26 cellular contexts compared by ENCODE assay signal in genomic region chr4:105192910-105193309, GRCh38. TPM values are rescaled to one million over a fixed set of nuclear protein-coding genes. Genes with fewer than 3 reads are reported as not detected.
A peak's percentile ranks its signal among the peaks of the same experiment; 100 is the strongest.
DNase-seq lines count a peak whose midpoint lies in the region; ATAC-seq, FAIRE-seq and TF ChIP-seq lines count a peak whose summit lies in the region.
"Had no signal": no experiment of that assay in that cellular context is flagged by ENCODE, and none has a peak within 500 bp of the region (broad histone marks: within the 10 kb centered on the region; RNA-seq: fewer than 3 reads in every experiment).

No MANE protein-coding gene starts in this region.

- H3K36me3 ChIP-seq in keratinocyte (ENCODE audit: control insufficient read depth in 2 of 2, extremely low read depth in 1 of 2, insufficient read depth in 2 of 2, low read length in 2 of 2): peaks cover 3 to 6% of the 10 kb centered on the region in 2 experiments
- H3K36me3 ChIP-seq: breast epithelium, right lobe of liver had no signal

- H3K9ac ChIP-seq in keratinocyte (ENCODE audit: control insufficient read depth, extremely low read depth, insufficient read depth, low read length): no peak overlapping the region
- H3K9ac ChIP-seq: BLaER1 had no signal

- FAIRE-seq in keratinocyte (lab: Jason Lieb, UNC): peak; percentile 62

- no peak overlapping the region for H3K27ac ChIP-seq in keratinocyte (ENCODE audit: control insufficient read depth, insufficient read depth, low read length)
- H3K27ac ChIP-seq: BLaER1, breast epithelium, right lobe of liver, SJSA1 had no signal

- CTCF ChIA-PET in activated naive CD4-positive, alpha-beta T cell treated with anti-CD3 and anti-CD28 coated beads, Interleukin-2, amount 10 ng/mL, durations not matched to agents 7 days and 5 days (lab: Charles Lee): no interaction called here
- CTCF ChIA-PET in activated CD4-positive, alpha-beta memory T cell treated with anti-CD3 and anti-CD28 coated beads for 36 hours (lab: Charles Lee): interaction anchor here (3.2 kb wide), 1 partner anchor 281 kb away, joined by 9 read pairs; the partner anchor contains the start of gene PPA2

- no peaks in the 10 kb centered on the region for H3K9me1 ChIP-seq in keratinocyte (ENCODE audit: control insufficient read depth, extremely low read depth, insufficient read depth, low read length)

- ATAC-seq in HG03571 (IDR thresholded peaks at IDR 0.05; ENCODE audit: unreplicated experiment): no peak
- ATAC-seq: stimulated activated effector memory CD8-positive, alpha-beta T cell treated with anti-CD3 and anti-CD28 coated beads, Interleukin-12 subunit alpha, Interleukin-12 subunit beta, amount 100 ng/mL, for 72 hours had no signal

- peaks cover 93% of the 10 kb centered on the region for H3K4me1 Mint-ChIP-seq in activated naive CD4-positive, alpha-beta T cell treated with anti-CD3 and anti-CD28 coated beads, Interleukin-2, amount 50 U/mL, for 24 hours
- H3K4me1 Mint-ChIP-seq in activated naive CD4-positive, alpha-beta T cell treated with anti-CD3 and anti-CD28 coated beads, Interleukin-2, amount 10 ng/mL, durations not matched to agents 7 days and 5 days: peaks cover 7% of the 10 kb centered on the region
- peaks cover 25% of the 10 kb centered on the region for H3K4me1 Mint-ChIP-seq in type B pancreatic cell (ENCODE audit: unreplicated experiment)
- H3K4me1 Mint-ChIP-seq in activated CD4-positive, alpha-beta memory T cell treated with anti-CD3 and anti-CD28 coated beads for 36 hours (ENCODE audit: low read depth): peaks cover 83% of the 10 kb centered on the region

- H3K9me3 ChIP-seq in keratinocyte (ENCODE audit: control insufficient read depth, low read depth, low read length): no peaks in the 10 kb centered on the region
- H3K9me3 ChIP-seq: BLaER1, breast epithelium, right lobe of liver, SJSA1 had no signal

- dilution Hi-C loops in keratinocyte (cut with MboI; ENCODE audit: extremely low pct_ligation_motif_present, low sequenced_read_pairs): no loop called here

- H3K9me3 Mint-ChIP-seq in activated naive CD4-positive, alpha-beta T cell treated with anti-CD3 and anti-CD28 coated beads, Interleukin-2, amount 50 U/mL, for 24 hours: peaks cover 7% of the 10 kb centered on the region
- no peaks in the 10 kb centered on the region for H3K9me3 Mint-ChIP-seq in activated naive CD4-positive, alpha-beta T cell treated with anti-CD3 and anti-CD28 coated beads, Interleukin-2, amount 10 ng/mL, durations not matched to agents 7 days and 5 days
- no peaks in the 10 kb centered on the region for H3K9me3 Mint-ChIP-seq in type B pancreatic cell
- no peaks in the 10 kb centered on the region for H3K9me3 Mint-ChIP-seq in activated CD4-positive, alpha-beta memory T cell treated with anti-CD3 and anti-CD28 coated beads for 36 hours
- H3K9me3 Mint-ChIP-seq: activated CD4-positive, alpha-beta memory T cell treated with anti-CD3 and anti-CD28 coated beads, Interleukin-2, amount 10 ng/mL, durations not matched to agents 7 days and 5 days; H9; neural crest cell; stimulated activated effector memory CD8-positive, alpha-beta T cell treated with anti-CD3 and anti-CD28 coated beads, Interleukin-12 subunit alpha, Interleukin-12 subunit beta, amount 100 ng/mL, for 72 hours had no signal

- no peak overlapping the region for H3K4me2 ChIP-seq in keratinocyte (ENCODE audit: control insufficient read depth, extremely low read depth, insufficient read depth, low read depth, low read length)
- H3K4me2 ChIP-seq: BLaER1 had no signal

- intact Hi-C loops in activated CD4-positive, alpha-beta memory T cell treated with anti-CD3 and anti-CD28 coated beads for 36 hours (cut with micrococcal nuclease): loop anchor here (1.0 to 5.0 kb wide), 3 partner anchors 14 to 259 kb away; no protein-coding TSS in a partner anchor

- TF ChIP-seq CTCF in LNCaP clone FGC (IDR thresholded peaks at IDR 0.05; ENCODE audit: control insufficient read depth, extremely low read depth, insufficient read depth) (no peak), keratinocyte (optimal IDR thresholded peaks at IDR 0.05 in 1 of 3, IDR thresholded peaks at IDR 0.05 in 1 of 3, conservative IDR thresholded peaks at IDR 0.05 in 1 of 3; ENCODE audit: extremely low read depth in 1 of 3, insufficient read depth in 2 of 3, low read length in 3 of 3) (no peak), type B pancreatic cell (conservative IDR thresholded peaks at IDR 0.05) (no peak)

- peaks cover 25% of the 10 kb centered on the region for H3K4me1 ChIP-seq in keratinocyte (ENCODE audit: control insufficient read depth, extremely low read depth, insufficient read depth, low read length)
- H3K4me1 ChIP-seq: breast epithelium had no signal

- no peak for DNase-seq in activated naive CD4-positive, alpha-beta T cell treated with anti-CD3 and anti-CD28 coated beads, Interleukin-2, amount 10 ng/mL, durations not matched to agents 7 days and 5 days
- DNase-seq in LNCaP clone FGC (ENCODE audit: low read depth) (peak; percentile 86), keratinocyte (ENCODE audit: low read depth, low spot score) (no peak), type B pancreatic cell (ENCODE audit: extremely low spot score, unreplicated experiment) (no peak)
- DNase-seq in activated CD4-positive, alpha-beta memory T cell treated with anti-CD3 and anti-CD28 coated beads for 36 hours: no peak
- DNase-seq: activated CD4-positive, alpha-beta memory T cell treated with anti-CD3 and anti-CD28 coated beads, Interleukin-2, amount 10 ng/mL, durations not matched to agents 7 days and 5 days; activated T-cell treated with anti-CD3 and anti-CD28 coated beads for 4 hours; COR-L47; effector CD8-positive, alpha-beta T cell; H9; islet precursor cell; NCI-H1105 treated with DMSO at 0.1 percent for 48 hours; NCI-H2029; posterior cingulate gyrus; right lobe of liver; stimulated activated CD4-positive, alpha-beta T cell treated with anti-CD3 and anti-CD28 coated beads, Interleukin-12 subunit alpha, Interleukin-12 subunit beta, amount 100 ng/mL, for 4 hours; stimulated activated CD4-positive, alpha-beta T cell treated with anti-CD3 and anti-CD28 coated beads, Interleukin-4, amount 100 ng/mL, for 24 hours; T-helper 1 cell had no signal

- peak overlapping the region; percentile 85 for H3K27ac Mint-ChIP-seq in activated naive CD4-positive, alpha-beta T cell treated with anti-CD3 and anti-CD28 coated beads, Interleukin-2, amount 50 U/mL, for 24 hours
- no peak overlapping the region for H3K27ac Mint-ChIP-seq in activated naive CD4-positive, alpha-beta T cell treated with anti-CD3 and anti-CD28 coated beads, Interleukin-2, amount 10 ng/mL, durations not matched to agents 7 days and 5 days
- H3K27ac Mint-ChIP-seq in type B pancreatic cell: peak overlapping the region; percentile 65
- no peak overlapping the region for H3K27ac Mint-ChIP-seq in activated CD4-positive, alpha-beta memory T cell treated with anti-CD3 and anti-CD28 coated beads for 36 hours
- H3K27ac Mint-ChIP-seq: activated CD4-positive, alpha-beta memory T cell treated with anti-CD3 and anti-CD28 coated beads, Interleukin-2, amount 10 ng/mL, durations not matched to agents 7 days and 5 days; H9; stimulated activated effector memory CD8-positive, alpha-beta T cell treated with anti-CD3 and anti-CD28 coated beads, Interleukin-12 subunit alpha, Interleukin-12 subunit beta, amount 100 ng/mL, for 72 hours had no signal

- H3K36me3 Mint-ChIP-seq in activated naive CD4-positive, alpha-beta T cell treated with anti-CD3 and anti-CD28 coated beads, Interleukin-2, amount 50 U/mL, for 24 hours: peaks cover 53% of the 10 kb centered on the region
- peaks cover 55% of the 10 kb centered on the region for H3K36me3 Mint-ChIP-seq in activated naive CD4-positive, alpha-beta T cell treated with anti-CD3 and anti-CD28 coated beads, Interleukin-2, amount 10 ng/mL, durations not matched to agents 7 days and 5 days
- peaks cover 36% of the 10 kb centered on the region for H3K36me3 Mint-ChIP-seq in type B pancreatic cell
- peaks cover 33% of the 10 kb centered on the region for H3K36me3 Mint-ChIP-seq in activated CD4-positive, alpha-beta memory T cell treated with anti-CD3 and anti-CD28 coated beads for 36 hours

- H3K4me3 Mint-ChIP-seq in activated naive CD4-positive, alpha-beta T cell treated with anti-CD3 and anti-CD28 coated beads, Interleukin-2, amount 50 U/mL, for 24 hours: peak overlapping the region; percentile 11
- H3K4me3 Mint-ChIP-seq in activated naive CD4-positive, alpha-beta T cell treated with anti-CD3 and anti-CD28 coated beads, Interleukin-2, amount 10 ng/mL, durations not matched to agents 7 days and 5 days: no peak overlapping the region
- no peak overlapping the region for H3K4me3 Mint-ChIP-seq in type B pancreatic cell
- H3K4me3 Mint-ChIP-seq in activated CD4-positive, alpha-beta memory T cell treated with anti-CD3 and anti-CD28 coated beads for 36 hours: no peak overlapping the region
- H3K4me3 Mint-ChIP-seq: activated CD4-positive, alpha-beta memory T cell treated with anti-CD3 and anti-CD28 coated beads, Interleukin-2, amount 10 ng/mL, durations not matched to agents 7 days and 5 days; H9; neural crest cell had no signal

- peaks cover 5% of the 10 kb centered on the region for H3K79me2 ChIP-seq in keratinocyte (ENCODE audit: control insufficient read depth, insufficient read depth, low read length)

- H2AFZ ChIP-seq in keratinocyte (ENCODE audit: control insufficient read depth, low read length): no peak overlapping the region

- H3K27me3 Mint-ChIP-seq in activated naive CD4-positive, alpha-beta T cell treated with anti-CD3 and anti-CD28 coated beads, Interleukin-2, amount 50 U/mL, for 24 hours: no peaks in the 10 kb centered on the region
- H3K27me3 Mint-ChIP-seq in activated naive CD4-positive, alpha-beta T cell treated with anti-CD3 and anti-CD28 coated beads, Interleukin-2, amount 10 ng/mL, durations not matched to agents 7 days and 5 days: no peaks in the 10 kb centered on the region
- no peaks in the 10 kb centered on the region for H3K27me3 Mint-ChIP-seq in type B pancreatic cell
- no peaks in the 10 kb centered on the region for H3K27me3 Mint-ChIP-seq in activated CD4-positive, alpha-beta memory T cell treated with anti-CD3 and anti-CD28 coated beads for 36 hours
- H3K27me3 Mint-ChIP-seq: activated CD4-positive, alpha-beta memory T cell treated with anti-CD3 and anti-CD28 coated beads, Interleukin-2, amount 10 ng/mL, durations not matched to agents 7 days and 5 days had no signal

- POLR2A ChIA-PET in activated CD4-positive, alpha-beta memory T cell treated with anti-CD3 and anti-CD28 coated beads for 36 hours (lab: Charles Lee): no interaction called here

- H3K27me3 ChIP-seq in keratinocyte (ENCODE audit: control insufficient read depth, extremely low read depth, insufficient read depth, low read length): no peaks in the 10 kb centered on the region
- H3K27me3 ChIP-seq: BLaER1, breast epithelium, right lobe of liver, SJSA1 had no signal

- H4K20me1 ChIP-seq in keratinocyte (ENCODE audit: control insufficient read depth, extremely low read depth, insufficient read depth, low read length): no peaks in the 10 kb centered on the region

- H3K4me3 ChIP-seq in LNCaP clone FGC (ENCODE audit: low read depth, low read length) (no peak overlapping the region), keratinocyte (ENCODE audit: control insufficient read depth in 2 of 3, extremely low read depth in 1 of 3, insufficient read depth in 2 of 3, low read depth in 1 of 3, low read length in 3 of 3) (no peak overlapping the region)
- H3K4me3 ChIP-seq: BLaER1, breast epithelium, lung, right lobe of liver, SJSA1 had no signal

RNA-seq across cellular contexts. Expression of gene TET2, which starts 46.2 kb away (rescaled TPM):
- polyA plus RNA-seq in keratinocyte: 6.6 to 9.6 TPM (median 7.8 TPM) in 3 replicates
- polyA plus RNA-seq in keratinocyte (2011; ENCODE audit: low read depth): 4.6 TPM
- polyA plus RNA-seq in keratinocyte (2011; cell fraction: cytosol; rRNA removed): 3.1 and 5.9 TPM in 2 replicates
- 12.5 and 16.4 TPM in 2 replicates for polyA plus RNA-seq in keratinocyte (2011; cell fraction: nucleus; rRNA removed)
- 4.7 and 7.1 TPM in 2 replicates for polyA plus RNA-seq in keratinocyte (2012; ENCODE audit: low replicate concordance)
- 16.3 to 45.5 TPM (median 24.2 TPM) in 3 replicates for polyA minus RNA-seq in keratinocyte
- 7.3 TPM for polyA minus RNA-seq in keratinocyte (2011; cell fraction: cytosol; rRNA and poly(A)+ RNA removed)
- polyA minus RNA-seq in keratinocyte (2011; cell fraction: nucleus; rRNA and poly(A)+ RNA removed): 31.7 and 60.4 TPM in 2 replicates
- total RNA-seq in type B pancreatic cell (ENCODE audit: low replicate concordance): 32.1 and 34.8 TPM in 2 replicates
- total RNA-seq in activated CD4-positive, alpha-beta memory T cell treated with anti-CD3 and anti-CD28 coated beads for 36 hours: 10 to 100 TPM; 30.2 to 30.6 TPM

Comparison
In these comparisons a context has a peak if more than half of its experiments do, and no peak if none do; other contexts are left out.
1. H3K27ac Mint-ChIP-seq: peak in activated naive CD4-positive, alpha-beta T cell treated with anti-CD3 and anti-CD28 coated beads, Interleukin-2, amount 50 U/mL, for 24 hours (single experiment) and type B pancreatic cell (single experiment); none in activated naive CD4-positive, alpha-beta T cell treated with anti-CD3 and anti-CD28 coated beads, Interleukin-2, amount 10 ng/mL, durations not matched to agents 7 days and 5 days (single experiment) and activated CD4-positive, alpha-beta memory T cell treated with anti-CD3 and anti-CD28 coated beads for 36 hours (single experiment).